9 cellular contexts compared by ENCODE assay signal in genomic region chr15:57885435-57885834, GRCh38.
"Had no signal": no experiment of that assay in that cellular context is flagged by ENCODE, and none has a peak within 500 bp of the region (broad histone marks: within the 10 kb centered on the region; RNA-seq: fewer than 3 reads in every experiment).

No MANE protein-coding gene starts in this region.

- H3K4me3 ChIP-seq: GM23248, GM23338, HAP-1 had no signal

- DNase-seq: GM23248, GOT3, H7, H9, HCEC 1CT, HFFc6 had no signal

- H3K4me1 ChIP-seq: HAP-1 had no signal

- H3K9me3 ChIP-seq: HAP-1 had no signal

- H3K36me3 ChIP-seq: HAP-1 had no signal

- ATAC-seq: GM23338, HCT116 had no signal

- H3K27ac ChIP-seq: GM23248 had no signal
